In the genomic region with DNA sequence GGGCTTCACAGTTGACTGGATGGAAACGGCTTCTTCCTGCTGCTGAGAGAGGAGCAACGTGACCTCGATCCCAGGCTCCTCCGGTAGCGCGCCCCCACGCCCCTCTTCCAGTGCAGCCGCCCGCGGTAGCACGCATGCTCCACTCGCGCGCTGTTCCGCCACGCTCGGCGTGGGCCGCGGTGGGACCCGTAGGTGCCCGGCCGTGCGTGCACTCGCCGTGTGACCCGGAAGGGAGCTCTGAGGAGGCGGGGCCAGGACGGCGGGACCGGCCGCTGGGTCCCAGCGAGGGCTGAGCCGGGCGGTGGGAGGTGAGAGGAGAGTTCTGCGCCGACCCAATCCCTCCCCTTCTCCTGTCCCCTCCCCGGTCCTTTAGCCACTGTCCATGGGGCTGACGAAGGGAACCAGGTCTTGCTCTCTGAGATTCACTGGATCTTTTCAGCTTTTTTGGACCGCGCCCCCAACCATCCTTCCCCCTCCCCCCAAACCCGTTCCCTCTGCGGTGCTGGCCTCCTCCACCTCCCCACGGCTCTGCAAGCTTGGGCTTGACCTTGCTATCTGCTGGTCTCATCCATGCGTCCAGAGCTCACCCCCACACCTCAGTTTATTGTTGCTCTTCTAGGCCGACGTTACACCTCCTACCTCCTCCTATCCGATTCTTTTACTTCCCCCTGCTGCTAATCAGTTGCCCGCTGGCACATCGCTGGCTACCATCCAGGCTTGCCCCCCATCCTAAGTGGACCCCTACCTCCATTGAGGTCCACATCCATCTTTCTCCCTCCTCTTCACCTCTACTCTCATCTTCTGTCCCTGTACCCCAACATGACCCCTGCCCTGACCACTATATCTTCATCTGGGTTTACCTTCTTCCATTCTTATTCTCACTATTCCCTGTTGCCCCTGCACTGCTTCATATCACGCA, we compare ENCODE assay signal across 8 cellular contexts. TPM values are rescaled to one million over a fixed set of nuclear protein-coding genes. Genes with fewer than 3 reads are reported as not detected.
DNase-seq lines count a peak whose midpoint lies in the region; ATAC-seq and TF ChIP-seq lines count a peak whose summit lies in the region.

A gene (plus strand): TSS at position 255 of the 919 bp plus-strand sequence. CDS start 2,115 bp downstream, outside the sequence.

- H3K36me3 ChIP-seq in gastroesophageal sphincter (peaks cover 0 to 67% of the 10 kb centered on the region in 2 donors), neutrophil (peaks cover 49% of the 10 kb centered on the region), subcutaneous abdominal adipose tissue (ENCODE audit: control insufficient read depth in 5 of 5, insufficient read depth in 5 of 5, low read length in 5 of 5) (peaks cover 0 to 50% (median 41%) of the 10 kb centered on the region in 5 donors)

- H3K4me3 ChIP-seq in gastroesophageal sphincter (peak within 1 kb of the TSS; percentile 83 to 96), neutrophil (ENCODE audit: low read depth in 1 of 2, low read length in 1 of 2) (peak within 1 kb of the TSS; percentile 69), subcutaneous abdominal adipose tissue (ENCODE audit: low read depth in 1 of 5, low read length in 5 of 5) (peak within 1 kb of the TSS; percentile 86 to 97 (median 88))

- H3K9me3 ChIP-seq in gastroesophageal sphincter, result no peaks in the 10 kb centered on the region
- no peaks in the 10 kb centered on the region for H3K9me3 ChIP-seq in neutrophil
- H3K9me3 ChIP-seq in subcutaneous abdominal adipose tissue (ENCODE audit: control insufficient read depth in 5 of 5, low read length in 5 of 5), result no peaks in the 10 kb centered on the region

- peaks cover 32% of the 10 kb centered on the region for H3K36me3 Mint-ChIP-seq in activated naive CD4-positive, alpha-beta T cell treated with anti-CD3 and anti-CD28 coated beads, Interleukin-2, amount 10 ng/mL, durations not matched to agents 7 days and 5 days

- in situ Hi-C loops in KBM-7 (cut with MboI; ENCODE audit: low pct_unique_long_range_greater_than_20kb, low sequenced_read_pairs), result no loop called here

- peak; percentile 85 for ATAC-seq in GM21526 (IDR thresholded peaks at IDR 0.05; ENCODE audit: low FRiP score, unreplicated experiment)
- peak; percentile 96 for ATAC-seq in gastroesophageal sphincter

- peaks cover 51% of the 10 kb centered on the region for H3K4me1 Mint-ChIP-seq in activated naive CD4-positive, alpha-beta T cell treated with anti-CD3 and anti-CD28 coated beads, Interleukin-2, amount 10 ng/mL, durations not matched to agents 7 days and 5 days

- H3K4me3 Mint-ChIP-seq in activated naive CD4-positive, alpha-beta T cell treated with anti-CD3 and anti-CD28 coated beads, Interleukin-2, amount 10 ng/mL, durations not matched to agents 7 days and 5 days, result peak within 1 kb of the TSS; percentile 97

- TF ChIP-seq POLR2A in gastroesophageal sphincter (IDR thresholded peaks at IDR 0.05), result peak; percentile 58 to 62

- no peaks in the 10 kb centered on the region for H3K27me3 Mint-ChIP-seq in activated naive CD4-positive, alpha-beta T cell treated with anti-CD3 and anti-CD28 coated beads, Interleukin-2, amount 10 ng/mL, durations not matched to agents 7 days and 5 days

- H3K9me3 Mint-ChIP-seq in activated naive CD4-positive, alpha-beta T cell treated with anti-CD3 and anti-CD28 coated beads, Interleukin-2, amount 10 ng/mL, durations not matched to agents 7 days and 5 days, result no peaks in the 10 kb centered on the region

- H3K27ac Mint-ChIP-seq in activated naive CD4-positive, alpha-beta T cell treated with anti-CD3 and anti-CD28 coated beads, Interleukin-2, amount 10 ng/mL, durations not matched to agents 7 days and 5 days, result peak within 1 kb of the TSS; percentile 70

- DNase-seq in DMS79 (lab: John Stamatoyannopoulos, UW), result peak; percentile 59
- DNase-seq in KBM-7, result peak; percentile 75
- DNase-seq in SK-N-DZ (ENCODE audit: low spot score), result peak; percentile 83
- peak; percentile 91 for DNase-seq in activated naive CD4-positive, alpha-beta T cell treated with anti-CD3 and anti-CD28 coated beads, Interleukin-2, amount 10 ng/mL, durations not matched to agents 7 days and 5 days

- no peak for TF ChIP-seq EP300 in gastroesophageal sphincter (IDR thresholded peaks at IDR 0.05)

- 1 to 2% methylated on average over 15 to 22 of the region's 51 CpGs for WGBS in gastroesophageal sphincter (ENCODE audit: low coverage in 1 of 2), 2 donors

- H3K27ac ChIP-seq in gastroesophageal sphincter (peak within 1 kb of the TSS; percentile 60 to 91 (median 84)), neutrophil (peak within 1 kb of the TSS; percentile 79), subcutaneous abdominal adipose tissue (ENCODE audit: low read depth, low read length) (peak within 1 kb of the TSS; percentile 65)

- peak within 1 kb of the TSS; percentile 75 to 88 (median 78) for H3K9ac ChIP-seq in subcutaneous abdominal adipose tissue (ENCODE audit: low read length in 5 of 5)

- H3K4me1 ChIP-seq in gastroesophageal sphincter (peaks cover 2 to 51% (median 4%) of the 10 kb centered on the region in 3 donors), neutrophil (ENCODE audit: control insufficient read depth in 1 of 2, insufficient read depth in 1 of 2, low read depth in 1 of 2, low read length in 1 of 2) (peaks cover 20 to 24% of the 10 kb centered on the region in 2 experiments), subcutaneous abdominal adipose tissue (ENCODE audit: control insufficient read depth in 5 of 5, insufficient read depth in 5 of 5, low read length in 5 of 5) (peaks cover 4 to 23% (median 21%) of the 10 kb centered on the region in 5 donors)

- peak in 1 of 4 experiments; percentile 23 for TF ChIP-seq CTCF in gastroesophageal sphincter (IDR thresholded peaks at IDR 0.05)
- peak; percentile 2 for TF ChIP-seq CTCF in neutrophil (IDR thresholded peaks at IDR 0.05)

- H3K27me3 ChIP-seq in gastroesophageal sphincter, result no peaks in the 10 kb centered on the region
- H3K27me3 ChIP-seq in neutrophil, result no peaks in the 10 kb centered on the region
- no peaks in the 10 kb centered on the region for H3K27me3 ChIP-seq in subcutaneous abdominal adipose tissue (ENCODE audit: control insufficient read depth in 5 of 5, insufficient read depth in 4 of 5, low read length in 5 of 5)

- CTCF ChIA-PET in activated naive CD4-positive, alpha-beta T cell treated with anti-CD3 and anti-CD28 coated beads, Interleukin-2, amount 10 ng/mL, durations not matched to agents 7 days and 5 days (lab: Charles Lee), result no interaction called here

RNA-seq across cellular contexts. Expression of the gene that starts here (rescaled TPM):
- 21.3 and 21.6 TPM in 2 replicates for polyA plus RNA-seq in SK-N-DZ (2014; cell fraction: cytosol; rRNA removed)
- polyA plus RNA-seq in SK-N-DZ (2014; cell fraction: nucleus; rRNA removed), result 224 and 250 TPM in 2 replicates
- total RNA-seq in gastroesophageal sphincter, result 10 to 100 TPM; 23.2 to 36.6 (median 24.2) TPM

Comparison
In these comparisons a context has a peak if more than half of its experiments do, and no peak if none do; other contexts are left out.
1. Peak in every context shown above with its lines: DNase-seq, ATAC-seq, H3K4me3 ChIP-seq and H3K27ac ChIP-seq.